ENCODE assay signal across 14 cellular contexts in genomic region chr11:134584706-134585445, GRCh38.
DNase-seq lines count a peak whose midpoint lies in the region; ATAC-seq and TF ChIP-seq lines count a peak whose summit lies in the region.
"Had no signal": no experiment of that assay in that cellular context is flagged by ENCODE, and none has a peak within 500 bp of the region (broad histone marks: within the 10 kb centered on the region; RNA-seq: fewer than 3 reads in every experiment).

No MANE protein-coding gene starts in this region.

- TF ChIP-seq POLR2A in vagina (IDR thresholded peaks at IDR 0.05), result no peak

- H3K4me3 Mint-ChIP-seq in activated B cell treated with CpG ODN at 0.5 μM for 24 hours (no peak overlapping the region), memory B cell (peak overlapping the region; percentile 21)
- H3K4me3 Mint-ChIP-seq: activated T-cell treated with anti-CD3 and anti-CD28 coated beads, Interleukin-2, amount 50 U/mL, for 72 hours; HFFc6 had no signal

- H3K36me3 Mint-ChIP-seq in activated B cell treated with CpG ODN at 0.5 μM for 24 hours (ENCODE audit: low read depth), result no peaks in the 10 kb centered on the region
- H3K36me3 Mint-ChIP-seq in memory B cell, result no peaks in the 10 kb centered on the region

- peaks cover 51% of the 10 kb centered on the region for H3K27me3 ChIP-seq in left ventricle myocardium inferior (ENCODE audit: low read depth)
- no peaks in the 10 kb centered on the region for H3K27me3 ChIP-seq in vagina

- H3K27me3 Mint-ChIP-seq in activated B cell treated with CpG ODN at 0.5 μM for 24 hours (peaks cover 15% of the 10 kb centered on the region), memory B cell (peaks cover 9% of the 10 kb centered on the region)

- no peak overlapping the region for H3K27ac Mint-ChIP-seq in activated B cell treated with CpG ODN at 0.5 μM for 24 hours
- H3K27ac Mint-ChIP-seq in memory B cell, result peak overlapping the region; percentile 75
- H3K27ac Mint-ChIP-seq: activated T-cell treated with anti-CD3 and anti-CD28 coated beads, Interleukin-2, amount 50 U/mL, for 72 hours; HFFc6 had no signal

- DNase-seq in Right ventricle myocardium superior (no peak), left ventricle myocardium inferior (no peak), activated B cell treated with CpG ODN at 0.5 μM for 24 hours (no peak), memory B cell (ENCODE audit: low spot score in 2 of 2) (no peak), vagina (ENCODE audit: extremely low spot score in 2 of 2) (peak; percentile 25 to 79), GM20000 (ENCODE audit: low spot score) (no peak), DMS153 (lab: John Stamatoyannopoulos, UW) (no peak)
- DNase-seq in effector CD4-positive, alpha-beta T cell, result no peak
- DNase-seq: ACHN; activated T-cell treated with anti-CD3 and anti-CD28 coated beads, Interleukin-2, amount 50 U/mL, for 72 hours; DMS 273 treated with DMSO at 0.1 percent for 48 hours; HFFc6 had no signal

- no peaks in the 10 kb centered on the region for H3K9me3 Mint-ChIP-seq in activated B cell treated with CpG ODN at 0.5 μM for 24 hours
- no peaks in the 10 kb centered on the region for H3K9me3 Mint-ChIP-seq in memory B cell
- H3K9me3 Mint-ChIP-seq: activated T-cell treated with anti-CD3 and anti-CD28 coated beads, Interleukin-2, amount 50 U/mL, for 72 hours had no signal

- H3K4me1 ChIP-seq in left ventricle myocardium inferior (peaks cover 24% of the 10 kb centered on the region), vagina (no peaks in the 10 kb centered on the region)

- TF ChIP-seq CTCF in left ventricle myocardium inferior (IDR thresholded peaks at IDR 0.05; ENCODE audit: borderline replicate concordance) (no peak), activated B cell treated with CpG ODN at 0.5 μM for 24 hours (IDR thresholded peaks at IDR 0.05) (no peak), vagina (IDR thresholded peaks at IDR 0.05) (no peak), GM20000 (IDR thresholded peaks at IDR 0.05; ENCODE audit: extremely low read depth, missing control alignments) (no peak)

- peaks cover 52% of the 10 kb centered on the region for H3K4me1 Mint-ChIP-seq in activated B cell treated with CpG ODN at 0.5 μM for 24 hours
- peaks cover 19% of the 10 kb centered on the region for H3K4me1 Mint-ChIP-seq in memory B cell

- POLR2A ChIA-PET in activated B cell treated with CpG ODN at 0.5 μM for 24 hours (lab: Charles Lee), result no interaction called here

- intact Hi-C loops in Right ventricle myocardium superior (cut with DNase I), result no loop called here
- intact Hi-C loops in left ventricle myocardium inferior (cut with micrococcal nuclease), result no loop called here
- intact Hi-C loops in activated B cell treated with CpG ODN at 0.5 μM for 24 hours (cut with micrococcal nuclease), result no loop called here
- intact Hi-C loops in vagina (cut with DNase I), result no loop called here

- CTCF ChIA-PET in activated B cell treated with CpG ODN at 0.5 μM for 24 hours (lab: Charles Lee), result no interaction called here

- H3K27ac ChIP-seq in left ventricle myocardium inferior (replicated peaks), result no peak overlapping the region
- no peak overlapping the region for H3K27ac ChIP-seq in vagina

- H3K4me3 ChIP-seq in left ventricle myocardium inferior, result no peak overlapping the region
- H3K4me3 ChIP-seq in vagina, result no peak overlapping the region

- no peaks in the 10 kb centered on the region for H3K9me3 ChIP-seq in left ventricle myocardium inferior (replicated peaks)
- no peaks in the 10 kb centered on the region for H3K9me3 ChIP-seq in vagina

- H3K36me3 ChIP-seq in left ventricle myocardium inferior, result no peaks in the 10 kb centered on the region
- no peaks in the 10 kb centered on the region for H3K36me3 ChIP-seq in vagina

- ATAC-seq in Right ventricle myocardium superior (ENCODE audit: poor library complexity), result peak; percentile 12
- ATAC-seq in activated B cell treated with CpG ODN at 0.5 μM for 24 hours (ENCODE audit: low read depth), result peak; percentile 21
- peak; percentile 51 for ATAC-seq in memory B cell (ENCODE audit: low read depth)
- ATAC-seq: activated CD4-positive, CD25-positive, alpha-beta regulatory T cell treated with anti-CD3 and anti-CD28 coated beads, Interleukin-2, amount 50 U/mL, for 24 hours; left colon had no signal

Comparison
In these comparisons a context has a peak if more than half of its experiments do, and no peak if none do; other contexts are left out.
1. DNase-seq: peak in vagina (2 of 2); none in Right ventricle myocardium superior (single experiment), left ventricle myocardium inferior (single experiment), activated B cell treated with CpG ODN at 0.5 μM for 24 hours (single experiment), memory B cell (0 of 2), effector CD4-positive, alpha-beta T cell (single experiment), GM20000 (single experiment) and DMS153 (single experiment).
2. Peak in every context shown above with its lines, with median percentiles within 50 percentile points of each other: ATAC-seq.